14 cellular contexts compared by ENCODE assay signal in genomic region chr3:126342991-126343661, GRCh38. TPM values are rescaled to one million over a fixed set of nuclear protein-coding genes. Genes with fewer than 3 reads are reported as not detected.
DNase-seq lines count a peak whose midpoint lies in the region; ATAC-seq and TF ChIP-seq lines count a peak whose summit lies in the region.
"Had no signal": no experiment of that assay in that cellular context is flagged by ENCODE, and none has a peak within 500 bp of the region (broad histone marks: within the 10 kb centered on the region; RNA-seq: fewer than 3 reads in every experiment).

No MANE protein-coding gene starts in this region.

- H3K4me3 ChIP-seq in Karpas-422 (ENCODE audit: low read length) (no peak overlapping the region), dorsolateral prefrontal cortex (no peak overlapping the region)
- H3K4me3 ChIP-seq: skin epidermis had no signal

- H3K9me3 Mint-ChIP-seq in nephron progenitor cell = no peaks in the 10 kb centered on the region
- H3K9me3 Mint-ChIP-seq: activated T-helper 2 cell treated with anti-CD3 and anti-CD28 coated beads, Interferon-gamma antibody, Interleukin-2, Interleukin-4, amounts not matched to agents 10 μg/mL and 5 μg/mL and 100 μg/mL, durations not matched to agents 14 hours and 24 hours and 36 hours had no signal

- H3K27ac ChIP-seq in Karpas-422 (ENCODE audit: low read length) (no peak overlapping the region), dorsolateral prefrontal cortex (peak overlapping the region in 15 of 59 donors; percentile 13 to 83 (median 41))
- H3K27ac ChIP-seq: skin epidermis had no signal

- H3K27ac Mint-ChIP-seq in nephron progenitor cell = peak overlapping the region; percentile 81
- H3K27ac Mint-ChIP-seq: activated T-helper 2 cell treated with anti-CD3 and anti-CD28 coated beads, Interferon-gamma antibody, Interleukin-2, Interleukin-4, amounts not matched to agents 10 μg/mL and 5 μg/mL and 100 μg/mL, durations not matched to agents 14 hours and 24 hours and 36 hours had no signal

- H3K79me2 ChIP-seq in Karpas-422 (ENCODE audit: low read length) = no peaks in the 10 kb centered on the region

- peaks cover 6% of the 10 kb centered on the region for H3K27me3 Mint-ChIP-seq in nephron progenitor cell (ENCODE audit: low read depth, poor library complexity)

- no peaks in the 10 kb centered on the region for H3K36me3 ChIP-seq in Karpas-422 (ENCODE audit: insufficient read depth, low read length)

- DNase-seq in COLO829 (ENCODE audit: low spot score) (peak; percentile 44), Karpas-422 (peak; percentile 46), dorsolateral prefrontal cortex (peak in 7 of 10 donors; percentile 20 to 43 (median 33)), nephron progenitor cell (peak; percentile 42), anterior cingulate cortex (lab: John Stamatoyannopoulos, UW) (no peak)
- DNase-seq: DMS79 treated with DMSO at 0.1 percent for 48 hours, left cardiac atrium, NCI-H1092 treated with DMSO at 0.1 percent for 48 hours, SIG-M5 had no signal

- no peak for ATAC-seq in HG02763 (IDR thresholded peaks at IDR 0.05; ENCODE audit: unreplicated experiment)
- no peak for ATAC-seq in GM21381 (IDR thresholded peaks at IDR 0.05; ENCODE audit: unreplicated experiment)
- no peak for ATAC-seq in HG02588 (IDR thresholded peaks at IDR 0.05; ENCODE audit: unreplicated experiment)

- H3K4me2 ChIP-seq in Karpas-422 (ENCODE audit: low read depth, low read length, poor library complexity, severe bottlenecking) = no peak overlapping the region

- intact Hi-C loops in dorsolateral prefrontal cortex (cut with DNase I) = no loop called here

- no peaks in the 10 kb centered on the region for H3K9me2 ChIP-seq in Karpas-422 (replicated peaks; ENCODE audit: insufficient read depth, low read length)

- no peaks in the 10 kb centered on the region for H3K36me3 Mint-ChIP-seq in nephron progenitor cell (ENCODE audit: low read depth)

- no peak overlapping the region for H3K9ac ChIP-seq in Karpas-422 (ENCODE audit: low read length)

- H4K20me1 ChIP-seq in Karpas-422 (ENCODE audit: insufficient read depth, low read depth, low read length) = no peaks in the 10 kb centered on the region

- H3K4me3 Mint-ChIP-seq in nephron progenitor cell = no peak overlapping the region

- TF ChIP-seq CTCF in dorsolateral prefrontal cortex (IDR thresholded peaks at IDR 0.05 in 54 of 56, conservative IDR thresholded peaks at IDR 0.05 in 2 of 56; ENCODE audit: low read depth in 1 of 56, partially characterized antibody in 56 of 56) (peak in 2 of 56 donors; percentile 11 to 18), nephron progenitor cell (IDR thresholded peaks at IDR 0.05) (no peak)

- no peaks in the 10 kb centered on the region for H3K4me1 ChIP-seq in Karpas-422 (ENCODE audit: low read length)

- H3K27me3 ChIP-seq in Karpas-422 (ENCODE audit: low read length) (no peaks in the 10 kb centered on the region), dorsolateral prefrontal cortex (no peaks in the 10 kb centered on the region)

- H3K9me3 ChIP-seq in Karpas-422 (ENCODE audit: low read length) = no peaks in the 10 kb centered on the region

- H2AFZ ChIP-seq in Karpas-422 (ENCODE audit: low read length) = no peak overlapping the region

- peaks cover 22% of the 10 kb centered on the region for H3K4me1 Mint-ChIP-seq in nephron progenitor cell

RNA-seq across cellular contexts. Expression of gene KLF15, which starts 14.1 kb away (rescaled TPM):
- total RNA-seq in Karpas-422 (2014; rRNA removed; shearing (Covaris generic); ENCODE audit: low replicate concordance) = not detected in 2 replicates
- total RNA-seq in dorsolateral prefrontal cortex = 100 to 1,000 TPM in 5 of 120 experiments, 10 to 100 TPM in 115; 11.7 to 112 (median 39.5) TPM

RNA-seq across cellular contexts. Expression of gene CFAP100, which starts 51.6 kb away (rescaled TPM):
- not detected in 2 replicates for total RNA-seq in Karpas-422 (2014; rRNA removed; shearing (Covaris generic); ENCODE audit: low replicate concordance)
- 1 to 10 TPM in 102 of 120 experiments, under 1 TPM in 11, not detected in 7; 0.29 to 7.9 (median 2.4) TPM for total RNA-seq in dorsolateral prefrontal cortex
- total RNA-seq: activated T-helper 2 cell treated with anti-CD3 and anti-CD28 coated beads, Interferon-gamma antibody, Interleukin-2, Interleukin-4, amounts not matched to agents 10 μg/mL and 5 μg/mL and 100 μg/mL, durations not matched to agents 14 hours and 24 hours and 36 hours; left cardiac atrium had no signal

Comparison
In these comparisons a context has a peak if more than half of its experiments do, and no peak if none do; other contexts are left out.
1. DNase-seq: peak in COLO829 (single experiment), Karpas-422 (single experiment), dorsolateral prefrontal cortex (7 of 10) and nephron progenitor cell (single experiment); none in anterior cingulate cortex (0 of 58).
2. RNA of gene KLF15, which starts 14.1 kb away (total RNA-seq): 11.7 to 112 TPM in dorsolateral prefrontal cortex; not detected in Karpas-422; every median in the first group is over 10 times any median in the second.